Comparison of ENCODE assay signal across 15 cellular contexts in the genomic region with DNA sequence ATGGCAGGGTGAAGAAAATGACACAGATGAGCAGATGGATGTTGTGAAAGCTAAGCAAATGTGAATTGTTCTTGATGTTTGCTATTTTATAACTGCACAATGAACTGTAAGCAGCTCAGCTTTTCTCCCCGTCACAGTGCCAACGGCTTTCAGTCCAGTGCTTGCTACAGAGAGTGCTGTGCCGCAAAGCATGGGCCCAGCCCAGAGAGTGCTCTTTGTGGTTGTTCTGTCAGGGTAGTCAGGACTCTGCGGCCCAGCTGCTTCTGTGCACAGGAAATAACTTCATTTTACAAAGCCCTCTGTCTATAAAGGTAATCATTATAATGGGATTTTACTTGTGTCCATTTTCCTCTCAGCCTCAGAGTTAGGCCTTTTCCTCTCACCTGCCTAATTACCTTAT. TPM values are rescaled to one million over a fixed set of nuclear protein-coding genes. Genes with fewer than 3 reads are reported as not detected.
DNase-seq lines count a peak whose midpoint lies in the region; ATAC-seq and TF ChIP-seq lines count a peak whose summit lies in the region.
"Had no signal": no experiment of that assay in that cellular context is flagged by ENCODE, and none has a peak within 500 bp of the region (broad histone marks: within the 10 kb centered on the region; RNA-seq: fewer than 3 reads in every experiment).

No MANE protein-coding gene starts in this region.

- CTCF ChIA-PET in activated CD4-positive, alpha-beta memory T cell treated with anti-CD3 and anti-CD28 coated beads, Interleukin-2, amount 10 ng/mL, durations not matched to agents 7 days and 5 days (lab: Charles Lee) = interaction anchor here (1.0 to 7.5 kb wide), 3 partner anchors 17 to 106 kb away, joined by 3 to 74 read pairs (median 4); a partner anchor contains a TSS

- POLR2A ChIA-PET in activated CD4-positive, alpha-beta memory T cell treated with anti-CD3 and anti-CD28 coated beads, Interleukin-2, amount 10 ng/mL, durations not matched to agents 7 days and 5 days (lab: Charles Lee) = interaction anchor here (0.5 to 8.2 kb wide), 9 partner anchors 9 to 129 kb away, joined by 3 to 194 read pairs (median 4); a partner anchor contains a TSS

- H3K4me3 ChIP-seq in DND-41 (ENCODE audit: low read depth in 1 of 2, low read length in 2 of 2) = no peak overlapping the region
- H3K4me3 ChIP-seq: BLaER1 treated with 17β-estradiol and CSF1 and Interleukin-3, amounts not matched to agents 10 nM and 100 nM; tibial nerve had no signal

- no peak for TF ChIP-seq CTCF in DND-41 (IDR thresholded peaks at IDR 0.05; ENCODE audit: borderline replicate concordance, extremely low read depth, low read length, poor library complexity, severe bottlenecking)

- no peaks in the 10 kb centered on the region; the same call in none of the 2 replicates for H4K20me1 ChIP-seq in DND-41 (ENCODE audit: insufficient read depth, low read length)

- H3K4me2 ChIP-seq in DND-41 (ENCODE audit: insufficient read depth, low read length) = no peak overlapping the region
- H3K4me2 ChIP-seq: SK-N-SH had no signal

- H3K9me3 ChIP-seq in DND-41 (ENCODE audit: insufficient read depth, low read length, severe bottlenecking) = no peaks in the 10 kb centered on the region
- H3K9me3 ChIP-seq: BLaER1 treated with 17β-estradiol and CSF1 and Interleukin-3, amounts not matched to agents 10 nM and 100 nM; SK-N-SH; tibial nerve had no signal

- DNase-seq in DND-41 (peak; percentile 32), AML-193 (lab: John Stamatoyannopoulos, UW) (no peak)
- peak; percentile 78 for DNase-seq in activated CD4-positive, alpha-beta memory T cell treated with anti-CD3 and anti-CD28 coated beads, Interleukin-2, amount 10 ng/mL, durations not matched to agents 7 days and 5 days
- peak; percentile 61 for DNase-seq in activated naive CD8-positive, alpha-beta T cell treated with anti-CD3 and anti-CD28 coated beads, Interleukin-2, amount 50 U/mL, for 24 hours
- DNase-seq in stimulated activated CD4-positive, alpha-beta T cell treated with anti-CD3 and anti-CD28 coated beads, Interleukin-2, amount 100 ng/mL, for 4 hours (ENCODE audit: low read depth) = peak; percentile 36
- DNase-seq: hypothalamus, Kasumi-1, NCI-H226 had no signal

- H3K36me3 ChIP-seq in DND-41 (ENCODE audit: insufficient read depth, low read length) = no peaks in the 10 kb centered on the region; the same call in 1 of the 2 replicates

- peak overlapping the region; percentile 98 for H3K27ac Mint-ChIP-seq in activated CD4-positive, alpha-beta memory T cell treated with anti-CD3 and anti-CD28 coated beads, Interleukin-2, amount 10 ng/mL, durations not matched to agents 7 days and 5 days
- H3K27ac Mint-ChIP-seq in activated naive CD8-positive, alpha-beta T cell treated with anti-CD3 and anti-CD28 coated beads, Interleukin-2, amount 50 U/mL, for 24 hours = peak overlapping the region; percentile 78
- no peak overlapping the region for H3K27ac Mint-ChIP-seq in stimulated activated memory B cell treated with anti-CD40 and anti-IgM and Interleukin-4, amounts not matched to agents 10 μg/mL and 1 μg/mL and 100 μg/mL, for 72 hours

- peak; percentile 38; the same call in 2 of the 3 replicates for ATAC-seq in DND-41 (ENCODE audit: insufficient read depth, low read depth)
- peak; percentile 71 for ATAC-seq in activated naive CD8-positive, alpha-beta T cell treated with anti-CD3 and anti-CD28 coated beads, Interleukin-2, amount 50 U/mL, for 24 hours
- ATAC-seq in stimulated activated memory B cell treated with anti-CD40 and anti-IgM and Interleukin-4, amounts not matched to agents 10 μg/mL and 1 μg/mL and 100 μg/mL, for 72 hours = no peak
- ATAC-seq in HG02642 (IDR thresholded peaks at IDR 0.05; ENCODE audit: poor library complexity, unreplicated experiment) = no peak
- no peak for ATAC-seq in HG02870 (IDR thresholded peaks at IDR 0.05; ENCODE audit: unreplicated experiment)

- H3K36me3 Mint-ChIP-seq in activated CD4-positive, alpha-beta memory T cell treated with anti-CD3 and anti-CD28 coated beads, Interleukin-2, amount 10 ng/mL, durations not matched to agents 7 days and 5 days (ENCODE audit: low read depth) = peaks cover 32% of the 10 kb centered on the region
- peaks cover 32% of the 10 kb centered on the region for H3K36me3 Mint-ChIP-seq in activated naive CD8-positive, alpha-beta T cell treated with anti-CD3 and anti-CD28 coated beads, Interleukin-2, amount 50 U/mL, for 24 hours (ENCODE audit: low read depth)
- H3K36me3 Mint-ChIP-seq in stimulated activated memory B cell treated with anti-CD40 and anti-IgM and Interleukin-4, amounts not matched to agents 10 μg/mL and 1 μg/mL and 100 μg/mL, for 72 hours = peaks cover 56% of the 10 kb centered on the region

- H2AFZ ChIP-seq in DND-41 (ENCODE audit: low read depth, low read length) = no peak overlapping the region

- no peaks in the 10 kb centered on the region for H3K27me3 ChIP-seq in DND-41 (ENCODE audit: insufficient read depth, low read length, poor library complexity)
- H3K27me3 ChIP-seq: tibial nerve had no signal

- H3K9me3 Mint-ChIP-seq in activated CD4-positive, alpha-beta memory T cell treated with anti-CD3 and anti-CD28 coated beads, Interleukin-2, amount 10 ng/mL, durations not matched to agents 7 days and 5 days = no peaks in the 10 kb centered on the region
- no peaks in the 10 kb centered on the region for H3K9me3 Mint-ChIP-seq in activated naive CD8-positive, alpha-beta T cell treated with anti-CD3 and anti-CD28 coated beads, Interleukin-2, amount 50 U/mL, for 24 hours
- H3K9me3 Mint-ChIP-seq in stimulated activated memory B cell treated with anti-CD40 and anti-IgM and Interleukin-4, amounts not matched to agents 10 μg/mL and 1 μg/mL and 100 μg/mL, for 72 hours = no peaks in the 10 kb centered on the region

- H3K4me3 Mint-ChIP-seq in activated CD4-positive, alpha-beta memory T cell treated with anti-CD3 and anti-CD28 coated beads, Interleukin-2, amount 10 ng/mL, durations not matched to agents 7 days and 5 days = peak overlapping the region; percentile 53
- H3K4me3 Mint-ChIP-seq in activated naive CD8-positive, alpha-beta T cell treated with anti-CD3 and anti-CD28 coated beads, Interleukin-2, amount 50 U/mL, for 24 hours = no peak overlapping the region
- no peak overlapping the region for H3K4me3 Mint-ChIP-seq in stimulated activated memory B cell treated with anti-CD40 and anti-IgM and Interleukin-4, amounts not matched to agents 10 μg/mL and 1 μg/mL and 100 μg/mL, for 72 hours

- H3K27ac ChIP-seq in DND-41 (ENCODE audit: low read length) = no peak overlapping the region
- H3K27ac ChIP-seq: BLaER1 treated with 17β-estradiol and CSF1 and Interleukin-3, amounts not matched to agents 10 nM and 100 nM; tibial nerve had no signal

- H3K79me2 ChIP-seq in DND-41 (ENCODE audit: insufficient read depth, low read length) = no peaks in the 10 kb centered on the region

- no peaks in the 10 kb centered on the region for H3K27me3 Mint-ChIP-seq in activated CD4-positive, alpha-beta memory T cell treated with anti-CD3 and anti-CD28 coated beads, Interleukin-2, amount 10 ng/mL, durations not matched to agents 7 days and 5 days
- no peaks in the 10 kb centered on the region for H3K27me3 Mint-ChIP-seq in activated naive CD8-positive, alpha-beta T cell treated with anti-CD3 and anti-CD28 coated beads, Interleukin-2, amount 50 U/mL, for 24 hours
- H3K27me3 Mint-ChIP-seq in stimulated activated memory B cell treated with anti-CD40 and anti-IgM and Interleukin-4, amounts not matched to agents 10 μg/mL and 1 μg/mL and 100 μg/mL, for 72 hours = no peaks in the 10 kb centered on the region

- peaks cover 89% of the 10 kb centered on the region for H3K4me1 Mint-ChIP-seq in activated CD4-positive, alpha-beta memory T cell treated with anti-CD3 and anti-CD28 coated beads, Interleukin-2, amount 10 ng/mL, durations not matched to agents 7 days and 5 days
- peaks cover 91% of the 10 kb centered on the region for H3K4me1 Mint-ChIP-seq in activated naive CD8-positive, alpha-beta T cell treated with anti-CD3 and anti-CD28 coated beads, Interleukin-2, amount 50 U/mL, for 24 hours
- H3K4me1 Mint-ChIP-seq in stimulated activated memory B cell treated with anti-CD40 and anti-IgM and Interleukin-4, amounts not matched to agents 10 μg/mL and 1 μg/mL and 100 μg/mL, for 72 hours = peaks cover 9% of the 10 kb centered on the region

- H3K9ac ChIP-seq in DND-41 (ENCODE audit: low read depth, low read length) = no peak overlapping the region
- H3K9ac ChIP-seq: BLaER1 treated with 17β-estradiol and CSF1 and Interleukin-3, amounts not matched to agents 10 nM and 100 nM; SK-N-SH had no signal

- H3K4me1 ChIP-seq in DND-41 (ENCODE audit: insufficient read depth, low read length) = peaks cover 21% of the 10 kb centered on the region

RNA-seq across cellular contexts. Expression of a gene that starts 39.1 kb away (rescaled TPM):
- not detected for total RNA-seq in activated CD4-positive, alpha-beta memory T cell treated with anti-CD3 and anti-CD28 coated beads, Interleukin-2, amount 10 ng/mL, durations not matched to agents 7 days and 5 days
- total RNA-seq: H7, tibial nerve had no signal

Comparison
In these comparisons a context has a peak if more than half of its experiments do, and no peak if none do; other contexts are left out.
1. ATAC-seq: peak in DND-41 (single experiment) and activated naive CD8-positive, alpha-beta T cell treated with anti-CD3 and anti-CD28 coated beads, Interleukin-2, amount 50 U/mL, for 24 hours (single experiment); none in stimulated activated memory B cell treated with anti-CD40 and anti-IgM and Interleukin-4, amounts not matched to agents 10 μg/mL and 1 μg/mL and 100 μg/mL, for 72 hours (single experiment), HG02642 (single experiment) and HG02870 (single experiment).
2. DNase-seq: peak in DND-41 (single experiment), activated CD4-positive, alpha-beta memory T cell treated with anti-CD3 and anti-CD28 coated beads, Interleukin-2, amount 10 ng/mL, durations not matched to agents 7 days and 5 days (single experiment), activated naive CD8-positive, alpha-beta T cell treated with anti-CD3 and anti-CD28 coated beads, Interleukin-2, amount 50 U/mL, for 24 hours (single experiment) and stimulated activated CD4-positive, alpha-beta T cell treated with anti-CD3 and anti-CD28 coated beads, Interleukin-2, amount 100 ng/mL, for 4 hours (single experiment); none in AML-193 (0 of 2).